Comparison of ENCODE assay signal across 24 cellular contexts in the genomic region with DNA sequence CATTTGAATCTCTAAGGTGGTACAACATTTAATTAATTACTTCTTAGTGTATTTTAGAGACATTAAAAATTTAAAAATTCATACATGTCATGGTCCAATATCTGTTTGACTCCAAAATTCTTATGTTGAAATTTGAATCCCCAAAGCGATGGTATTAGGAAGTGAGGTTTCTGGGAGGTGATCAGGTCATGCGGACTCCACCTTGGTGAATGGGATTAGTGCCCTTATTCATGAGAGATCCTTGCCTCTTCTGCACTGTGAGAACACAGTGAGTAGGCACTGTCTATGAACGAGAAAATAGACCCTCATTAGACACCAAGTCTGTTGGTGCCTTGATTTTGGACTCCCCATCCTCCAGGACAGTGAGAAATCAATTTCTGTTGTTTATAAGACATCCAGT.
"Had no signal": no experiment of that assay in that cellular context is flagged by ENCODE, and none has a peak within 500 bp of the region (broad histone marks: within the 10 kb centered on the region; RNA-seq: fewer than 3 reads in every experiment).

No MANE protein-coding gene starts in this region.

- H3K27me3 ChIP-seq: colonic mucosa, esophagus squamous epithelium, gastrocnemius medialis, heart right ventricle, left lung had no signal

- H3K9me3 ChIP-seq: colonic mucosa, esophagus squamous epithelium, gastrocnemius medialis, lower lobe of right lung, mucosa of descending colon had no signal

- ATAC-seq: effector memory CD8-positive, alpha-beta T cell; esophagus mucosa; gastrocnemius medialis; heart right ventricle; left cardiac atrium; left lung; left ventricle myocardium superior; lower lobe of right lung; mucosa of descending colon had no signal

- H3K27ac ChIP-seq: colonic mucosa, epithelial cell of prostate, esophagus squamous epithelium, gastrocnemius medialis, heart right ventricle, left lung, lower lobe of right lung had no signal

- H3K4me3 ChIP-seq: colonic mucosa, esophagus squamous epithelium, gastrocnemius medialis, heart right ventricle, left lung, lower lobe of right lung, mucosa of descending colon had no signal

- DNase-seq: colonic mucosa; cortex of kidney; effector CD8-positive, alpha-beta T cell; effector memory CD8-positive, alpha-beta T cell; endodermal cell; erythroblast; esophagus squamous epithelium; foreskin fibroblast; foreskin melanocyte; gastrocnemius medialis; heart right ventricle; hippocampal formation; left cardiac atrium; left lung; left ventricle myocardium superior; lower lobe of right lung; mesenchymal stem cell; mucosa of descending colon; naive B cell had no signal

- H3K36me3 ChIP-seq: colonic mucosa, gastrocnemius medialis, heart right ventricle, left lung, lower lobe of right lung had no signal

- FAIRE-seq: endometrium, islet of Langerhans, keratinocyte had no signal

- H3K4me1 ChIP-seq: colonic mucosa, gastrocnemius medialis, left lung, lower lobe of right lung had no signal
